Comparison of ENCODE assay signal across 10 cellular contexts in the genomic region with DNA sequence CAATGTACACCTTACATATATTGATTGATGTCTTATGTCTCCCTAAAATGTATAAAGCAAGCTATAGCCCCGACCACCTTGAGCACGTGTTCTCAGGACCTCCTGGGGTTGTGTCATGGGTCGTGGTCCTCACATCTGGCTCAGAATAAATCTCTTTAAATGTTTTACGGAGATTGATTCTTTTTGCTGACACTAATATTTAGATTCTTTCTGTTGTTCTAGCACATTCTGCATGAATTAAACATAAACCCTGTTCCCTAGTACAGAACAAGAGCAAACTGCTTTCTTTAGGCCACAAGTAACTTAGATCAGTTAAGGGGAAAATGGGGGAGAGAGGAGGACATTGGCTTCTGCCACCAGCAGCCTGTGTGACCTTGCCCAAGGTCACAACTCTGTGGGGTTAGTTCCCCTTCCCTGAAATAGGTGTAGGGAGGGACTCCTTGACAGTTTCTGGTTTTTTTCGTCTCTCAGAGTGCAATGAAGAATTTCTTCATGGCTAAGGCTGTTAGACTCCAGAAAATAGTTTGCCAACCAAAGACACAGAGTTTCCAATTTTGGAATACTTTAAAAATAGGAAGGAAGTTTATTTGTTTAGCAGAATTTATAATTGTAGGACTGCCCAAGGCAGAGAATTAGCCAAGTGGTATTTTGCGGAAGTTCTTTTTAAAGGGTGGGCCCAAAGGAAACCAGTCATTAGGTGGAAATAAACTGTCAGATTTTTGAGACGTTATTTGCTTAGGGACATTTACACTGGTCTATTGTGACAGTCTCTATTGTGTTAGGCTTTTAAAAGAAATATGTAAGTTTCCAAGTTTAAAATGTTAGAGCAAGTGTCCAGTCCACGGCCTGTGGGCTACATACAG. TPM values are rescaled to one million over a fixed set of nuclear protein-coding genes. Genes with fewer than 3 reads are reported as not detected.
DNase-seq lines count a peak whose midpoint lies in the region; ATAC-seq, FAIRE-seq and TF ChIP-seq lines count a peak whose summit lies in the region.
"Had no signal": no experiment of that assay in that cellular context is flagged by ENCODE, and none has a peak within 500 bp of the region (broad histone marks: within the 10 kb centered on the region; RNA-seq: fewer than 3 reads in every experiment).

No MANE protein-coding gene starts in this region.

- peaks cover 4% of the 10 kb centered on the region for H3K9me3 Mint-ChIP-seq in stimulated activated memory B cell treated with anti-CD40 and anti-IgM and Interleukin-4, amounts not matched to agents 10 μg/mL and 1 μg/mL and 100 μg/mL, for 72 hours
- H3K9me3 Mint-ChIP-seq in activated naive CD4-positive, alpha-beta T cell treated with anti-CD3 and anti-CD28 coated beads for 36 hours, result no peaks in the 10 kb centered on the region
- H3K9me3 Mint-ChIP-seq: T-cell had no signal

- H3K27ac Mint-ChIP-seq in stimulated activated memory B cell treated with anti-CD40 and anti-IgM and Interleukin-4, amounts not matched to agents 10 μg/mL and 1 μg/mL and 100 μg/mL, for 72 hours, result peak overlapping the region; percentile 83
- no peak overlapping the region for H3K27ac Mint-ChIP-seq in activated naive CD4-positive, alpha-beta T cell treated with anti-CD3 and anti-CD28 coated beads for 36 hours
- H3K27ac Mint-ChIP-seq: T-cell had no signal

- H3K36me3 ChIP-seq in SU-DHL-6 (ENCODE audit: low read length), result no peaks in the 10 kb centered on the region
- H3K36me3 ChIP-seq in kidney (ENCODE audit: control insufficient read depth in 1 of 2, insufficient read depth in 2 of 2, low read length in 2 of 2), result no peaks in the 10 kb centered on the region
- H3K36me3 ChIP-seq in colonic mucosa, result no peaks in the 10 kb centered on the region

- H3K36me3 Mint-ChIP-seq in stimulated activated memory B cell treated with anti-CD40 and anti-IgM and Interleukin-4, amounts not matched to agents 10 μg/mL and 1 μg/mL and 100 μg/mL, for 72 hours, result peaks cover 21% of the 10 kb centered on the region
- H3K36me3 Mint-ChIP-seq in activated naive CD4-positive, alpha-beta T cell treated with anti-CD3 and anti-CD28 coated beads for 36 hours (ENCODE audit: low read depth), result peaks cover 5% of the 10 kb centered on the region

- no peaks in the 10 kb centered on the region for H3K27me3 Mint-ChIP-seq in stimulated activated memory B cell treated with anti-CD40 and anti-IgM and Interleukin-4, amounts not matched to agents 10 μg/mL and 1 μg/mL and 100 μg/mL, for 72 hours
- no peaks in the 10 kb centered on the region for H3K27me3 Mint-ChIP-seq in activated naive CD4-positive, alpha-beta T cell treated with anti-CD3 and anti-CD28 coated beads for 36 hours (ENCODE audit: low read depth)
- H3K27me3 Mint-ChIP-seq: T-cell had no signal

- peak; percentile 58 for FAIRE-seq in kidney (lab: Jason Lieb, UNC)

- H3K4me1 Mint-ChIP-seq in stimulated activated memory B cell treated with anti-CD40 and anti-IgM and Interleukin-4, amounts not matched to agents 10 μg/mL and 1 μg/mL and 100 μg/mL, for 72 hours, result peaks cover 44% of the 10 kb centered on the region
- H3K4me1 Mint-ChIP-seq in activated naive CD4-positive, alpha-beta T cell treated with anti-CD3 and anti-CD28 coated beads for 36 hours (ENCODE audit: low read depth), result peaks cover 12% of the 10 kb centered on the region

- H3K27ac ChIP-seq in SU-DHL-6 (ENCODE audit: low read depth, low read length) (peak overlapping the region; percentile 65), kidney (ENCODE audit: low read depth in 2 of 2, low read length in 2 of 2) (peak overlapping the region; percentile 71 to 96), colonic mucosa (no peak overlapping the region)

- H3K9me2 ChIP-seq in SU-DHL-6 (replicated peaks; ENCODE audit: insufficient read depth, low read length), result no peaks in the 10 kb centered on the region

- peak overlapping the region; percentile 33 for H3K9ac ChIP-seq in SU-DHL-6 (ENCODE audit: low read length)
- peak overlapping the region in 1 of 2 donors; percentile 54 for H3K9ac ChIP-seq in kidney (ENCODE audit: low read length in 2 of 2)
- H3K9ac ChIP-seq in colonic mucosa (ENCODE audit: low read depth in 2 of 2, low read length in 2 of 2), result no peak overlapping the region

- H2AFZ ChIP-seq in SU-DHL-6 (ENCODE audit: low read depth, low read length, severe bottlenecking), result peak overlapping the region; percentile 24

- peak overlapping the region; percentile 10 for H3K4me3 ChIP-seq in SU-DHL-6 (ENCODE audit: insufficient read depth, low read length, poor library complexity, severe bottlenecking)
- peak overlapping the region in 1 of 2 donors; percentile 4 for H3K4me3 ChIP-seq in kidney (ENCODE audit: low read length in 2 of 2)
- H3K4me3 ChIP-seq in colonic mucosa, result no peak overlapping the region

- peaks cover 14% of the 10 kb centered on the region for H3K79me2 ChIP-seq in SU-DHL-6 (ENCODE audit: insufficient read depth, low read length)

- H3K27me3 ChIP-seq in SU-DHL-6 (ENCODE audit: low read length) (no peaks in the 10 kb centered on the region), colonic mucosa (no peaks in the 10 kb centered on the region)

- no peak for TF ChIP-seq CTCF in SU-DHL-6 (IDR thresholded peaks at IDR 0.05; ENCODE audit: insufficient read depth, low read length, poor library complexity, severe bottlenecking)
- no peak for TF ChIP-seq CTCF in kidney (IDR thresholded peaks at IDR 0.05; ENCODE audit: borderline replicate concordance, extremely low read depth, insufficient read depth)
- no peak for TF ChIP-seq CTCF in colonic mucosa (IDR thresholded peaks at IDR 0.05)

- no peak for DNase-seq in kidney
- no peak for DNase-seq in activated naive CD4-positive, alpha-beta T cell treated with anti-CD3 and anti-CD28 coated beads for 36 hours
- no peak for DNase-seq in NCI-H446 (lab: John Stamatoyannopoulos, UW)
- DNase-seq in colonic mucosa, result no peak
- DNase-seq: NCI-H1417 treated with DMSO at 0.1 percent for 48 hours, T-cell had no signal

- H3K4me1 ChIP-seq in kidney (ENCODE audit: control insufficient read depth in 1 of 2, insufficient read depth in 1 of 2, low read depth in 1 of 2, low read length in 2 of 2) (peaks cover 31 to 48% of the 10 kb centered on the region in 2 donors), colonic mucosa (no peaks in the 10 kb centered on the region)

- H4K20me1 ChIP-seq in SU-DHL-6 (ENCODE audit: low read depth, low read length), result no peaks in the 10 kb centered on the region

- peak overlapping the region; percentile 31 for H3K4me3 Mint-ChIP-seq in stimulated activated memory B cell treated with anti-CD40 and anti-IgM and Interleukin-4, amounts not matched to agents 10 μg/mL and 1 μg/mL and 100 μg/mL, for 72 hours
- H3K4me3 Mint-ChIP-seq in activated naive CD4-positive, alpha-beta T cell treated with anti-CD3 and anti-CD28 coated beads for 36 hours, result no peak overlapping the region
- H3K4me3 Mint-ChIP-seq: T-cell had no signal

- peak overlapping the region; percentile 58 for H3K4me2 ChIP-seq in SU-DHL-6 (ENCODE audit: low read depth, low read length, poor library complexity, severe bottlenecking)

- H3F3A ChIP-seq in SU-DHL-6 (ENCODE audit: insufficient read depth), result peaks cover 4% of the 10 kb centered on the region; the same call in 1 of the 2 replicates

- CTCF ChIA-PET in activated naive CD4-positive, alpha-beta T cell treated with anti-CD3 and anti-CD28 coated beads for 36 hours (lab: Charles Lee), result no interaction called here

- intact Hi-C loops in kidney (cut with DNase I) (no loop called here), colonic mucosa (cut with DNase I) (no loop called here)
- intact Hi-C loops in activated naive CD4-positive, alpha-beta T cell treated with anti-CD3 and anti-CD28 coated beads for 36 hours (cut with micrococcal nuclease), result no loop called here

- ATAC-seq in HG02610 (IDR thresholded peaks at IDR 0.05; ENCODE audit: unreplicated experiment) (peak; percentile 48), GM19351 (IDR thresholded peaks at IDR 0.05; ENCODE audit: unreplicated experiment) (no peak)
- peak; percentile 62 for ATAC-seq in stimulated activated memory B cell treated with anti-CD40 and anti-IgM and Interleukin-4, amounts not matched to agents 10 μg/mL and 1 μg/mL and 100 μg/mL, for 72 hours
- ATAC-seq: T-cell had no signal

- H3K9me3 ChIP-seq in SU-DHL-6 (ENCODE audit: insufficient read depth, low read length), result no peaks in the 10 kb centered on the region
- H3K9me3 ChIP-seq in kidney (ENCODE audit: control insufficient read depth in 1 of 2, low read length in 2 of 2), result no peaks in the 10 kb centered on the region
- no peaks in the 10 kb centered on the region for H3K9me3 ChIP-seq in colonic mucosa

RNA-seq across cellular contexts. Expression of gene PTTG2, which starts 29.4 kb away (rescaled TPM):
- 1.0 TPM for total RNA-seq in kidney
- not detected for polyA plus RNA-seq in kidney (ENCODE audit: insufficient read depth, low read depth, low replicate concordance)
- not detected for total RNA-seq in activated naive CD4-positive, alpha-beta T cell treated with anti-CD3 and anti-CD28 coated beads for 36 hours
- under 1 TPM in 1 of 2 donors, not detected in 1; 0.91 TPM for total RNA-seq in colonic mucosa
